Comparison of ENCODE assay signal across 9 cellular contexts in the genomic region with DNA sequence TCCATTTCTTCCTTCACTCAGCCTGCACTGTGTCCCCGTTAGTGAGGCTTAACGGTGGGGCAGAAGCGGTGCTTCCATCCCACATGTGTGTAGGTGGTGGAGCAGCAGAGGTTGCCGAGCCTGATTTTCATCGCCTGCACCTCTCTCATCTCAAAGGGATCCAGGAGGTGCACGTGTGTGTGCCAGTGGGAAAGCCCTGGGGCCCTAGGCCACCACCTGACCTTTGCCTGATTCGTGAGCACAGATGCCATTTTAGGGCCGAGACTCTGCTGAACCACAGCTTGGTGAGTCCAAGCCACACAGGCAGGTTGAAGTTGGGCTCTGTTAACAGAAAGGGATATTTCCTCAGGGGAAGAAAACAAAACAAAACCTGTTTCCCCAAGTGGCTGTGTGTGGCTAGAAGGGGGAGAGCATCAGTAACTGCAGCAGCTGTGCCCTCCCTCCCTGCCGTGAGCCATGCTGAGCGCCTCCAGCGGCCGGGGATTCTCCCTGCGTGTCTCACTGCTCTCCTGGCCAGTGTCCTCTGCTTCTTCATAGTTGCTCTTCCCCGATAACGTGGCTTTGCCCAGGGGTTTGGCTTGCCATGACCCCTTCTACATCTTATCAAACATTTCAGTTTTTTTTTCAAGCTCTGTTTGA.
DNase-seq lines count a peak whose midpoint lies in the region; ATAC-seq and TF ChIP-seq lines count a peak whose summit lies in the region.
"Had no signal": no experiment of that assay in that cellular context is flagged by ENCODE, and none has a peak within 500 bp of the region (broad histone marks: within the 10 kb centered on the region; RNA-seq: fewer than 3 reads in every experiment).

No MANE protein-coding gene starts in this region.

- H3K27me3 ChIP-seq in WERI-Rb-1 (ENCODE audit: insufficient read depth, low read depth, severe bottlenecking), result no peaks in the 10 kb centered on the region

- H3K4me3 ChIP-seq in WERI-Rb-1 (ENCODE audit: low read depth, low read length), result no peak overlapping the region

- peak; percentile 65 for TF ChIP-seq CTCF in WERI-Rb-1 (IDR thresholded peaks at IDR 0.05; ENCODE audit: low read depth, low read length)

- peak; percentile 82 for ATAC-seq in HG02623 (IDR thresholded peaks at IDR 0.05; ENCODE audit: unreplicated experiment)

- H3K36me3 ChIP-seq in WERI-Rb-1, result 0 out of 2 replicates have a peak, but pooled peaks cover 3% of the 10 kb centered on the region

- H3K27ac ChIP-seq in WERI-Rb-1, result no peak overlapping the region
- H3K27ac ChIP-seq: 22Rv1 had no signal

- no peaks in the 10 kb centered on the region for H3K9me3 ChIP-seq in WERI-Rb-1 (ENCODE audit: severe bottlenecking)

- DNase-seq in NCI-H1417 (lab: John Stamatoyannopoulos, UW) (peak in 2 of 3 experiments; percentile 88 to 90), NCI-H1417 treated with DMSO at 0.1 percent for 48 hours (lab: John Stamatoyannopoulos, UW) (no peak), WERI-Rb-1 (peak; percentile 49), left kidney (ENCODE audit: low read depth, low spot score) (peak; percentile 52), NCI-H187 (lab: John Stamatoyannopoulos, UW) (no peak), NCI-H774 (lab: John Stamatoyannopoulos, UW) (no peak), NOMO-1 (lab: John Stamatoyannopoulos, UW; ENCODE audit: unreplicated experiment in 2 of 2) (no peak)

Comparison
In these comparisons a context has a peak if more than half of its experiments do, and no peak if none do; other contexts are left out.
1. DNase-seq: peak in NCI-H1417 (2 of 3), WERI-Rb-1 (single experiment) and left kidney (single experiment); none in NCI-H1417 treated with DMSO at 0.1 percent for 48 hours (single experiment), NCI-H187 (0 of 2), NCI-H774 (single experiment) and NOMO-1 (0 of 2).